16 cellular contexts compared by ENCODE assay signal in the genomic region with DNA sequence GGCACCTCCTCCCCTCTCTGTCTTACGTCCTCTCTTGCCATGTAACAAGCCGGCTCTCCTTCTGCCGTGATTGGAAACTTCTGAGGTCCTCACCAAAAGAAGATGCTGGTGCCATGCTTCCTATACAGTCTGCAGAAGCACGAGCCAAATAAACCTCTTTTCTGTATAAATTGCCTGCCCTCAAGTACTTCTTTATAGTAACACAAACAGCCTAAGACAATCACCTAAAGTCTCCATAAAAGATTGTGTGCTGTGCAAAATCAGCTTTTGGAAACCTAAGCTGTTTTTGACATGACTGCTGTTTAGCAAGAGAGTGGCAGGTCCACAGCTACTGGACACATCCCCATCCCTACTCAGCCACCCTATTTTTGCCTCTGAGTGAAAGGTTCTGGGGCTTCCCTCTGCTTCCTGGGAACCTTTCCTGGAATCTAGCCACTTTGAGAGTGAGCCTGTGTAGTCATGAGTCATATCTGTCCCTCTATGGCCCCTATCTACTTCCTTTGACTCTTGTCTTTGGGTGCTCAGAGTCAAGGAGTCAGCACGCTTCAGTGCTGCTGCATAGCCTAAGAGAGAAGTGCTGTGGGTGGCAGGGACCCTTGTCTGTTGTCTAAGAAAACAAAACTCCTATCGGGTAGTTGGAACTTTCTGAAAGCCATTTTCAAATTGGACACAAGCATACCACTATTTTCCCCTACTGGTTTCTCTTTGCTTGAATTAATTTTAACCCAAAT.
DNase-seq lines count a peak whose midpoint lies in the region; ATAC-seq and TF ChIP-seq lines count a peak whose summit lies in the region.
"Had no signal": no experiment of that assay in that cellular context is flagged by ENCODE, and none has a peak within 500 bp of the region (broad histone marks: within the 10 kb centered on the region; RNA-seq: fewer than 3 reads in every experiment).

No MANE protein-coding gene starts in this region.

- no peaks in the 10 kb centered on the region for H3K36me3 Mint-ChIP-seq in natural killer cell treated with Interleukin-12 subunit alpha and Interleukin-12 subunit beta and Interleukin-15 and Interleukin-18, amount 100 ng/mL, for 72 hours
- H3K36me3 Mint-ChIP-seq in natural killer cell: no peaks in the 10 kb centered on the region
- no peaks in the 10 kb centered on the region for H3K36me3 Mint-ChIP-seq in CD4-positive, alpha-beta T cell (ENCODE audit: low read depth)

- TF ChIP-seq CTCF in natural killer cell (IDR thresholded peaks at IDR 0.05): no peak
- TF ChIP-seq CTCF in CD4-positive, alpha-beta T cell (IDR thresholded peaks at IDR 0.05): no peak

- peaks cover 19 to 22% of the 10 kb centered on the region in 2 donors for H3K27me3 Mint-ChIP-seq in natural killer cell treated with Interleukin-12 subunit alpha and Interleukin-12 subunit beta and Interleukin-15 and Interleukin-18, amount 100 ng/mL, for 72 hours
- H3K27me3 Mint-ChIP-seq in natural killer cell (ENCODE audit: low read depth in 2 of 2): peaks cover 14 to 26% of the 10 kb centered on the region in 2 donors
- H3K27me3 Mint-ChIP-seq in CD4-positive, alpha-beta T cell: peaks cover 17% of the 10 kb centered on the region

- H3K27ac ChIP-seq in CD4-positive, alpha-beta T cell (ENCODE audit: low read depth, low read length): no peak overlapping the region
- H3K27ac ChIP-seq: gastroesophageal sphincter, thoracic aorta had no signal

- CTCF ChIA-PET in CD4-positive, alpha-beta T cell (lab: Charles Lee): no interaction called here

- H3K4me3 Mint-ChIP-seq in natural killer cell treated with Interleukin-12 subunit alpha and Interleukin-12 subunit beta and Interleukin-15 and Interleukin-18, amount 100 ng/mL, for 72 hours: peak overlapping the region; percentile 26
- H3K4me3 Mint-ChIP-seq in natural killer cell: no peak overlapping the region
- H3K4me3 Mint-ChIP-seq in CD4-positive, alpha-beta T cell: no peak overlapping the region
- H3K4me3 Mint-ChIP-seq: B cell had no signal

- POLR2A ChIA-PET in CD4-positive, alpha-beta T cell (lab: Charles Lee): no interaction called here

- H3K9me3 Mint-ChIP-seq in natural killer cell treated with Interleukin-12 subunit alpha and Interleukin-12 subunit beta and Interleukin-15 and Interleukin-18, amount 100 ng/mL, for 72 hours: no peaks in the 10 kb centered on the region
- H3K9me3 Mint-ChIP-seq in natural killer cell: no peaks in the 10 kb centered on the region
- peaks cover 2% of the 10 kb centered on the region for H3K9me3 Mint-ChIP-seq in CD4-positive, alpha-beta T cell

- no peaks in the 10 kb centered on the region for H3K27me3 ChIP-seq in CD4-positive, alpha-beta T cell (ENCODE audit: control insufficient read depth, insufficient read depth, low read length)

- peaks cover 3 to 10% of the 10 kb centered on the region in 2 donors for H3K4me1 Mint-ChIP-seq in natural killer cell treated with Interleukin-12 subunit alpha and Interleukin-12 subunit beta and Interleukin-15 and Interleukin-18, amount 100 ng/mL, for 72 hours (ENCODE audit: low read depth in 2 of 2)
- no peaks in the 10 kb centered on the region for H3K4me1 Mint-ChIP-seq in natural killer cell
- no peaks in the 10 kb centered on the region for H3K4me1 Mint-ChIP-seq in CD4-positive, alpha-beta T cell (ENCODE audit: low read depth)
- H3K4me1 Mint-ChIP-seq: B cell had no signal

- intact Hi-C loops in natural killer cell (cut with micrococcal nuclease): no loop called here
- intact Hi-C loops in left ventricle myocardium superior (cut with micrococcal nuclease): no loop called here
- intact Hi-C loops in CD4-positive, alpha-beta T cell (cut with DNase I, micrococcal nuclease): no loop called here

- no peak overlapping the region for H3K27ac Mint-ChIP-seq in natural killer cell treated with Interleukin-12 subunit alpha and Interleukin-12 subunit beta and Interleukin-15 and Interleukin-18, amount 100 ng/mL, for 72 hours
- no peak overlapping the region for H3K27ac Mint-ChIP-seq in natural killer cell
- H3K27ac Mint-ChIP-seq in CD4-positive, alpha-beta T cell: no peak overlapping the region
- H3K27ac Mint-ChIP-seq: B cell had no signal

- ATAC-seq in natural killer cell treated with Interleukin-12 subunit alpha and Interleukin-12 subunit beta and Interleukin-15 and Interleukin-18, amount 100 ng/mL, for 72 hours: peak in 1 of 2 donors; percentile 77
- no peak for ATAC-seq in natural killer cell
- ATAC-seq in left ventricle myocardium superior: peak; percentile 75
- ATAC-seq in CD4-positive, alpha-beta T cell (ENCODE audit: poor library complexity): no peak
- ATAC-seq: gastroesophageal sphincter had no signal

- H3K9me3 ChIP-seq in CD4-positive, alpha-beta T cell (ENCODE audit: control insufficient read depth, low read length): peaks cover 4% of the 10 kb centered on the region
- H3K9me3 ChIP-seq: thoracic aorta had no signal

- DNase-seq in natural killer cell treated with Interleukin-12 subunit alpha and Interleukin-12 subunit beta and Interleukin-15 and Interleukin-18, amount 100 ng/mL, for 72 hours (ENCODE audit: low spot score): no peak
- DNase-seq in natural killer cell (no peak), RPMI7951 (ENCODE audit: low read depth) (peak; percentile 35), left ventricle myocardium superior (no peak), NCI-H524 (lab: John Stamatoyannopoulos, UW) (no peak), iPS-NIHi7 (ENCODE audit: extremely low spot score) (no peak), NCI-H446 treated with DMSO at 0.1 percent for 48 hours (lab: John Stamatoyannopoulos, UW) (no peak)
- no peak for DNase-seq in CD4-positive, alpha-beta T cell
- DNase-seq: activated CD4-positive, alpha-beta T cell treated with anti-CD3 and anti-CD28 coated beads, Interleukin-2, amount 50 U/mL, for 1 hour; dermis blood vessel endothelial cell; NCI-H1048; NCI-H524 treated with DMSO at 0.1 percent for 48 hours; posterior cingulate gyrus had no signal
